Comparison of ENCODE assay signal across 12 cellular contexts in genomic region chrX:13851996-13852695, GRCh38. TPM values are rescaled to one million over a fixed set of nuclear protein-coding genes. Genes with fewer than 3 reads are reported as not detected.
DNase-seq lines count a peak whose midpoint lies in the region; ATAC-seq, FAIRE-seq and TF ChIP-seq lines count a peak whose summit lies in the region.
"Had no signal": no experiment of that assay in that cellular context is flagged by ENCODE, and none has a peak within 500 bp of the region (broad histone marks: within the 10 kb centered on the region; RNA-seq: fewer than 3 reads in every experiment).

No MANE protein-coding gene starts in this region.

- DNase-seq in GM13976 (ENCODE audit: low spot score) = peak; percentile 32
- DNase-seq in GM12878 (ENCODE audit: low read depth, low spot score) = no peak
- DNase-seq in activated CD4-positive, alpha-beta T cell treated with anti-CD3 and anti-CD28 coated beads, Interleukin-2, amount 50 U/mL, for 48 hours = no peak
- no peak for DNase-seq in NCI-H1930 (lab: John Stamatoyannopoulos, UW)
- DNase-seq in HTR-8/SVneo (ENCODE audit: insufficient read length, low spot score) = no peak
- DNase-seq: activated gamma-delta T cell treated with Interleukin-2 at 50 U/mL for 16 hours, NCI-H1092 treated with DMSO at 0.1 percent for 48 hours had no signal

- ATAC-seq in GM21423 (IDR thresholded peaks at IDR 0.05; ENCODE audit: unreplicated experiment) (peak; percentile 55), HG03442 (IDR thresholded peaks at IDR 0.05; ENCODE audit: unreplicated experiment) (peak; percentile 72), GM12878 (peak; percentile 90), HG03095 (IDR thresholded peaks at IDR 0.05; ENCODE audit: unreplicated experiment) (no peak)

- TF ChIP-seq CTCF in GM13976 (IDR thresholded peaks at IDR 0.05; ENCODE audit: borderline replicate concordance, control extremely low read depth, extremely low read depth, insufficient read depth, missing control alignments) = no peak
- TF ChIP-seq CTCF in GM12878 (IDR thresholded peaks at IDR 0.05 in 2 of 3, conservative IDR thresholded peaks at IDR 0.05 in 1 of 3; ENCODE audit: control insufficient read depth in 2 of 3, extremely low read depth in 1 of 3, insufficient read depth in 1 of 3, low read depth in 3 of 3, low read length in 3 of 3) = peak; percentile 39 to 47 (median 44)

- POLR2A ChIA-PET in GM12878 (lab: Charles Lee) = interaction anchor here (0.6 kb wide), 1 partner anchor 154 kb away, joined by 3 read pairs; no protein-coding TSS in a partner anchor

- TF ChIP-seq POLR2A in GM12878 (IDR thresholded peaks at IDR 0.05; ENCODE audit: low read depth, low read length) = no peak

- in situ Hi-C loops in GM13976 (cut with MboI; ENCODE audit: low sequenced_read_pairs, unreplicated experiment) (no loop called here), GM12878 (cut with MboI) (no loop called here)

- H2AFZ ChIP-seq in GM12878 (ENCODE audit: control insufficient read depth, low read depth, low read length) = no peak overlapping the region; the same call in 1 of the 2 replicates

- H3K4me1 ChIP-seq in GM12878 (ENCODE audit: control insufficient read depth, insufficient read depth, low read length) = peaks cover 5% of the 10 kb centered on the region; the same call in 1 of the 2 replicates

- CTCF ChIA-PET in GM12878 (lab: Yijun Ruan, JAX) = interaction anchor here (0.6 to 1.8 kb wide), 9 partner anchors 9 to 221 kb away, joined by 3 to 8 read pairs (median 3); no protein-coding TSS in a partner anchor

- H3K27me3 ChIP-seq in GM12878 (replicated peaks in 1 of 2; ENCODE audit: control insufficient read depth in 2 of 2, insufficient read depth in 2 of 2, low read length in 1 of 2) = no peaks in the 10 kb centered on the region

- no peak overlapping the region for H3K4me2 ChIP-seq in GM12878 (ENCODE audit: control insufficient read depth, insufficient read depth)

- H3K27ac ChIP-seq in GM12878 (ENCODE audit: control insufficient read depth, insufficient read depth) = no peak overlapping the region

- SMC1A ChIA-PET in GM12878 (lab: Charles Lee; ENCODE audit: uncharacterized antibody, unreplicated experiment) = interaction anchor here (0.7 to 3.3 kb wide), 8 partner anchors 16 to 154 kb away, joined by 3 to 16 read pairs (median 4); no protein-coding TSS in a partner anchor

- no peak for TF ChIP-seq EP300 in GM12878 (IDR thresholded peaks at IDR 0.05; ENCODE audit: borderline replicate concordance in 1 of 2, control insufficient read depth in 1 of 2, low read depth in 2 of 2, low read length in 2 of 2)

- BruUV-seq in GM12878 (replicated peaks; lab: Mats Ljungman, UMichigan) = no TSS peak

- no peaks in the 10 kb centered on the region for H4K20me1 ChIP-seq in GM12878 (ENCODE audit: control insufficient read depth, insufficient read depth)

- WGBS in GM12878 (ENCODE audit: insufficient coverage, insufficient replicate concordance, low lambda C conversion rate, missing lambda C conversion rate) = 14% methylated on average over 4 of the region's 4 CpGs

- no peak overlapping the region for H3K4me3 ChIP-seq in GM12878

- peak; percentile 27 for TF ChIP-seq RAD21 in GM12878 (IDR thresholded peaks at IDR 0.05; ENCODE audit: insufficient read depth, low read depth, low read length)

- no peak for FAIRE-seq in GM12878 (lab: Jason Lieb, UNC)
- no peak for FAIRE-seq in HTR-8/SVneo (lab: Jason Lieb, UNC)
- FAIRE-seq: frontal cortex had no signal

- no peaks in the 10 kb centered on the region for H3K9me3 ChIP-seq in GM12878 (replicated peaks; ENCODE audit: control insufficient read depth, insufficient read depth, low read length)

- intact Hi-C loops in GM12878 (cut with micrococcal nuclease; ENCODE audit: unreplicated experiment) = loop anchor here (1.0 to 5.0 kb wide), 3 partner anchors 102 to 200 kb away; partner anchors contain the start of genes GEMIN8 and TCEANC

- RAD21 ChIA-PET in GM12878 (lab: Charles Lee; ENCODE audit: unreplicated experiment) = interaction anchor here (0.6 to 2.0 kb wide), 5 partner anchors 46 to 190 kb away, joined by 3 to 14 read pairs (median 4); no protein-coding TSS in a partner anchor

- no peaks in the 10 kb centered on the region for H3K36me3 ChIP-seq in GM12878 (ENCODE audit: control insufficient read depth in 2 of 2, insufficient read depth in 2 of 2, low read length in 1 of 2)

- H3K79me2 ChIP-seq in GM12878 (ENCODE audit: control insufficient read depth, insufficient read depth, low read length) = no peaks in the 10 kb centered on the region

- no peak overlapping the region for H3K9ac ChIP-seq in GM12878 (ENCODE audit: control insufficient read depth, insufficient read depth, low read length)

TF ChIP-seq in GM12878, 131 proteins besides CTCF, POLR2A, EP300 and RAD21:
- TF ChIP-seq SPI1 (IDR thresholded peaks at IDR 0.05; ENCODE audit: borderline replicate concordance, insufficient read depth, low read depth, low read length) (no peak), BRCA1 (IDR thresholded peaks at IDR 0.05; ENCODE audit: low read depth, low read length) (no peak), BCLAF1 (IDR thresholded peaks at IDR 0.05) (no peak), KDM1A (IDR thresholded peaks at IDR 0.05; ENCODE audit: borderline replicate concordance) (no peak), SMAD5 (IDR thresholded peaks at IDR 0.05; ENCODE audit: low read depth) (no peak), TCF7 (IDR thresholded peaks at IDR 0.05; ENCODE audit: borderline replicate concordance) (no peak), JUNB (IDR thresholded peaks at IDR 0.05) (no peak), CHD4 (IDR thresholded peaks at IDR 0.05) (no peak), MAX (IDR thresholded peaks at IDR 0.05; ENCODE audit: low read depth, low read length) (no peak), MTA3 (IDR thresholded peaks at IDR 0.05; ENCODE audit: borderline replicate concordance, low read length) (no peak), RBBP5 (conservative IDR thresholded peaks at IDR 0.05) (no peak), SREBF1 (IDR thresholded peaks at IDR 0.05; ENCODE audit: low read length) (no peak), ZNF622 (IDR thresholded peaks at IDR 0.05) (no peak), TCF12 (IDR thresholded peaks at IDR 0.05; ENCODE audit: low read depth, low read length) (no peak), NFIC (IDR thresholded peaks at IDR 0.05; ENCODE audit: low read depth, low read length) (no peak), ZNF207 (IDR thresholded peaks at IDR 0.05; ENCODE audit: borderline replicate concordance) (no peak), IRF4 (IDR thresholded peaks at IDR 0.05; ENCODE audit: low read depth, low read length) (no peak), USF1 (IDR thresholded peaks at IDR 0.05; ENCODE audit: borderline replicate concordance, extremely low read length, insufficient read depth, low read depth, low read length) (no peak)
TF ChIP-seq in GM12878: peak in this region for 0.

RNA-seq across cellular contexts. Expression of gene GPM6B, which starts 35.3 kb away (rescaled TPM):
- total RNA-seq in GM12878 (2013; cell fraction: nucleolus; rRNA removed) = 0.34 and 0.79 TPM in 2 replicates
- total RNA-seq in GM12878 (2014; rRNA removed) (0.33 TPM in 1 of 2 replicates, not detected in the other), GM12878 (2014; rRNA removed; fragmentation: Illumina TruSeq; extraction: Trizol) (0.04 TPM in 1 of 2 replicates, not detected in the other), GM12878 (2021) (0.21 TPM in 1 of 2 replicates, not detected in the other)
- 0.24 TPM for polyA plus RNA-seq in GM12878 (2011; ENCODE audit: low read depth)
- polyA plus RNA-seq in GM12878 (2011; rRNA removed) (0.42 and 0.48 TPM in 2 replicates), GM12878 (2014; fragmentation: Illumina TruSeq; extraction: Trizol) (0.01 TPM in 1 of 2 replicates, not detected in the other), GM12878 (2014; fragmentation: Nextera tagmentation; extraction: Ambion mirVana) (under 1 TPM; 0.26 to 0.53 TPM), GM12878 (2014; rRNA removed) (0.05 TPM in 1 of 2 replicates, not detected in the other), GM12878 (2016; fragmentation: Nextera tagmentation; extraction: Ambion mirVana) (1 to 10 TPM; 2.6 TPM)
- 0.35 and 0.45 TPM in 2 replicates for polyA plus RNA-seq in GM12878 (2011; cell fraction: cytosol; rRNA removed)
- 0.29 and 0.43 TPM in 2 replicates for polyA plus RNA-seq in GM12878 (2011; cell fraction: nucleus; rRNA removed)
- polyA plus RNA-seq in GM12878 (2012) = 0.62 TPM in 2 replicates
- 0.07 and 2.2 TPM in 2 replicates for polyA minus RNA-seq in GM12878 (2011; rRNA and poly(A)+ RNA removed)
- polyA minus RNA-seq in GM12878 (2011; cell fraction: cytosol; rRNA and poly(A)+ RNA removed) = not detected in 2 replicates
- polyA minus RNA-seq in GM12878 (2011; cell fraction: nucleus; rRNA and poly(A)+ RNA removed) = 0.24 TPM in 1 of 2 replicates, not detected in the other
- total RNA-seq: lung microvascular endothelial cell had no signal
